Comparison of ENCODE assay signal across 19 cellular contexts in genomic region chr1:15475737-15476314, GRCh38. TPM values are rescaled to one million over a fixed set of nuclear protein-coding genes. Genes with fewer than 3 reads are reported as not detected.
"Had no signal": no experiment of that assay in that cellular context is flagged by ENCODE, and none has a peak within 500 bp of the region (broad histone marks: within the 10 kb centered on the region; RNA-seq: fewer than 3 reads in every experiment).

Gene CELA2B, plus strand, starts transcription at chr1:15476104. Its CDS starts 22 bp downstream, at chr1:15476126.

- H3K27ac Mint-ChIP-seq: naive thymus-derived CD8-positive, alpha-beta T cell had no signal

- H3K4me1 Mint-ChIP-seq: naive thymus-derived CD8-positive, alpha-beta T cell; neural crest cell had no signal

- H3K9me3 ChIP-seq: stomach had no signal

- H3K27ac ChIP-seq: coronary artery, foreskin keratinocyte, stomach had no signal

- H3K4me3 Mint-ChIP-seq: neural crest cell had no signal

- H3K27me3 Mint-ChIP-seq: naive thymus-derived CD8-positive, alpha-beta T cell had no signal

- H3K4me3 ChIP-seq: coronary artery, stomach had no signal

- H3K36me3 Mint-ChIP-seq: naive thymus-derived CD8-positive, alpha-beta T cell had no signal

- H3K9me3 Mint-ChIP-seq: naive thymus-derived CD8-positive, alpha-beta T cell; neural crest cell had no signal

- DNase-seq: effector CD8-positive, alpha-beta T cell; foreskin keratinocyte; kidney; left cardiac atrium; mammary epithelial cell; naive thymus-derived CD8-positive, alpha-beta T cell; right cardiac atrium; small intestine; stimulated activated CD4-positive, alpha-beta T cell treated with anti-CD3 and anti-CD28 coated beads, Interleukin-12 subunit alpha, Interleukin-12 subunit beta, amount 100 ng/mL, for 4 hours; stimulated activated naive CD4-positive, alpha-beta T cell; stomach; substantia nigra; trophoblast cell had no signal

- ATAC-seq: foreskin keratinocyte; left cardiac atrium; naive thymus-derived CD8-positive, alpha-beta T cell; right cardiac atrium had no signal

- H3K4me1 ChIP-seq: foreskin keratinocyte, stomach had no signal

- H3K27me3 ChIP-seq: foreskin keratinocyte, stomach had no signal

- H3K36me3 ChIP-seq: stomach had no signal

RNA-seq across cellular contexts. Expression of gene CELA2B, which starts in this region (rescaled TPM):
- total RNA-seq: dermis microvascular lymphatic vessel endothelial cell; foreskin keratinocyte; kidney; left cardiac atrium; mammary epithelial cell; mesenteric fat pad; mononuclear cell; naive thymus-derived CD8-positive, alpha-beta T cell; neural crest cell; osteocyte; right cardiac atrium; stomach had no signal
